Comparison of ENCODE assay signal across 17 cellular contexts in genomic region chr11:64353101-64353738, GRCh38. TPM values are rescaled to one million over a fixed set of nuclear protein-coding genes. Genes with fewer than 3 reads are reported as not detected.
A peak's percentile ranks its signal among the peaks of the same experiment; 100 is the strongest.
DNase-seq lines count a peak whose midpoint lies in the region; ATAC-seq and TF ChIP-seq lines count a peak whose summit lies in the region.
"Had no signal": no experiment of that assay in that cellular context is flagged by ENCODE, and none has a peak within 500 bp of the region (broad histone marks: within the 10 kb centered on the region; RNA-seq: fewer than 3 reads in every experiment).

No MANE protein-coding gene starts in this region.

- H3K9me3 ChIP-seq in RWPE2 (ENCODE audit: severe bottlenecking) = no peaks in the 10 kb centered on the region
- H3K9me3 ChIP-seq: breast epithelium, left lung, tibial artery had no signal

- H3K4me1 ChIP-seq in RWPE2 (ENCODE audit: insufficient read depth, poor library complexity, severe bottlenecking) = peaks cover 17% of the 10 kb centered on the region

- no peak for ATAC-seq in RWPE2 (ENCODE audit: low read depth)
- ATAC-seq: left lung had no signal

- no peaks in the 10 kb centered on the region for H3K27me3 ChIP-seq in RWPE2 (ENCODE audit: insufficient read depth, poor library complexity, severe bottlenecking)
- H3K27me3 ChIP-seq: breast epithelium, left lung, tibial artery had no signal

- DNase-seq in NCI-H2227 (lab: John Stamatoyannopoulos, UW; ENCODE audit: unreplicated experiment) (peak; percentile 25), NCI-H2227 treated with DMSO at 0.1 percent for 48 hours (lab: John Stamatoyannopoulos, UW) (no peak), NCI-H146 treated with DMSO at 0.1 percent for 48 hours (lab: John Stamatoyannopoulos, UW; ENCODE audit: unreplicated experiment) (peak; percentile 82), RWPE2 (ENCODE audit: low spot score) (peak; percentile 59), myocyte (ENCODE audit: low read depth) (peak; percentile 49), AG20443 (ENCODE audit: low spot score) (no peak), NCI-H524 (lab: John Stamatoyannopoulos, UW) (no peak)
- no peak for DNase-seq in stimulated activated CD4-positive, alpha-beta T cell treated with anti-CD3 and anti-CD28 coated beads, Interleukin-12 subunit alpha, Interleukin-12 subunit beta, amount 100 ng/mL, for 4 hours
- DNase-seq: activated effector memory CD4-positive, alpha-beta T cell treated with anti-CD3 and anti-CD28 coated beads, Interleukin-2, amount 50 U/mL, for 16 hours; GOT3; head of caudate nucleus; NCI-H446; nephron progenitor cell; Right ventricle myocardium superior had no signal

- no peak overlapping the region for H3K27ac ChIP-seq in RWPE2 (ENCODE audit: poor library complexity, severe bottlenecking)
- H3K27ac ChIP-seq: breast epithelium, left lung, tibial artery had no signal

- H3K4me3 ChIP-seq in RWPE2 (ENCODE audit: severe bottlenecking) = no peak overlapping the region
- H3K4me3 ChIP-seq: breast epithelium, left lung, tibial artery had no signal

- no peaks in the 10 kb centered on the region for H3K36me3 ChIP-seq in RWPE2 (ENCODE audit: low read depth)
- H3K36me3 ChIP-seq: breast epithelium, tibial artery had no signal

- TF ChIP-seq CTCF in RWPE2 (IDR thresholded peaks at IDR 0.05; ENCODE audit: poor library complexity, severe bottlenecking) = no peak

RNA-seq across cellular contexts. Expression of gene RPS6KA4, which starts 5.7 kb away (rescaled TPM):
- total RNA-seq in myocyte = 26.9 and 30.3 TPM in 2 replicates
- 25.4 TPM for polyA plus RNA-seq in myocyte (2012)

RNA-seq across cellular contexts. Expression of gene CCDC88B, which starts 13.2 kb away (rescaled TPM):
- total RNA-seq in myocyte = 0.94 and 1.6 TPM in 2 replicates
- 1.7 TPM for polyA plus RNA-seq in myocyte (2012)

RNA-seq across cellular contexts. Expression of gene PRDX5, which starts 35.3 kb away (rescaled TPM):
- 189 and 223 TPM in 2 replicates for total RNA-seq in myocyte
- 564 TPM for polyA plus RNA-seq in myocyte (2012)

RNA-seq across cellular contexts. Expression of gene TRMT112, which starts 35.9 kb away (rescaled TPM):
- total RNA-seq in myocyte = 224 and 231 TPM in 2 replicates
- polyA plus RNA-seq in myocyte (2012) = 324 TPM

RNA-seq across cellular contexts. Expression of gene ESRRA, which starts 47.9 kb away (rescaled TPM):
- 77.0 and 121 TPM in 2 replicates for total RNA-seq in myocyte
- 32.7 TPM for polyA plus RNA-seq in myocyte (2012)

Comparison
In these comparisons a context has a peak if more than half of its experiments do, and no peak if none do; other contexts are left out.
1. DNase-seq: peak in NCI-H2227 (single experiment), NCI-H146 treated with DMSO at 0.1 percent for 48 hours (single experiment), RWPE2 (single experiment) and myocyte (single experiment); none in NCI-H2227 treated with DMSO at 0.1 percent for 48 hours (single experiment), stimulated activated CD4-positive, alpha-beta T cell treated with anti-CD3 and anti-CD28 coated beads, Interleukin-12 subunit alpha, Interleukin-12 subunit beta, amount 100 ng/mL, for 4 hours (single experiment), AG20443 (single experiment) and NCI-H524 (0 of 2).